In the genomic region with DNA sequence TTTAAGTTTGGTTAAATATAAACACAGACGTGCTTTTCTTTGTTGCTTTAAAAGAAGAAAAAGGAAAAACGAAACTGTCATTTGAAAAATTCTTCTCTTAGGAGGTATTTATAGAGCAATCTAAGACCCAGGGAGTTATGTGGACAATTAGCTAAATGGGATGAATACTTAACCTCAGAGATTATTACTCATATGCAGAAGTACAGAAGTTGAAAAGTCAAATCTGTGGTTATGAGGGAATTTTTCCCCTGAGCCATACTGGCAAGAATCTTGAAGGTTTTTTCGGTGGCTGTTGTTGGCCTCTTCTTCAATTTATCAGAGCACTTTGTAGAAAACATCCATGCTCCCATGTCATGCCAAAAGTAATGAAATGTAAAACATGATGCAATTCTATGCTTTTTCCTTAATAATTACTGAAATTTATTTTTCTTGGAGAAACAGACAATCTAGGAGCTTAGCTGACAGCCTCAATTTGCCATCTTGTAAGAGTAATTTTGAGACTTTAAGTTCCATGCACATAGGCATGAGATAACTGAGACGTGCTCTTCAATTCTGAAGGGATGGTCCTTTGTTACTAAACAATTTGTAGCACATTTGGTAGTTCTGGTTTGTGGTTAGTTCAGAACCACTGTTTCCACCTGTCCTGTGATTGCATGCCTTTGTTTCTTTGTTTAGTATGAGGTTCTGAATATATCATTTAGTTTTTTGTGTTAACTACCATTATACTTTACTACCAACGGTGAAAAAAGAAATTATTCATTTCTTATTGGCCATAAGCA, we compare ENCODE assay signal across 8 cellular contexts.
A peak's percentile ranks its signal among the peaks of the same experiment; 100 is the strongest.
DNase-seq lines count a peak whose midpoint lies in the region; ATAC-seq, FAIRE-seq and TF ChIP-seq lines count a peak whose summit lies in the region.

No MANE protein-coding gene starts in this region.

- in situ Hi-C loops in GM13977 (cut with MboI; ENCODE audit: low pct_unique_long_range_greater_than_20kb, low sequenced_read_pairs, unreplicated experiment): no loop called here

- peaks cover 18% of the 10 kb centered on the region for H3K36me3 Mint-ChIP-seq in glutamatergic neuron (ENCODE audit: unreplicated experiment)

- peak; percentile 50 for ATAC-seq in GM21526 (IDR thresholded peaks at IDR 0.05; ENCODE audit: low FRiP score, unreplicated experiment)
- ATAC-seq in HG03558 (IDR thresholded peaks at IDR 0.05; ENCODE audit: extremely low read depth, unreplicated experiment): peak; percentile 48

- FAIRE-seq in GM12892 (lab: Jason Lieb, UNC) (peak; percentile 88), H54 (lab: Jason Lieb, UNC) (no peak)

- no peak for TF ChIP-seq POLR2A in GM12892 (IDR thresholded peaks at IDR 0.05; ENCODE audit: low read depth, low read length)
- TF ChIP-seq POLR2A in H54 (IDR thresholded peaks at IDR 0.05; ENCODE audit: low read depth, low read length): no peak

- no peaks in the 10 kb centered on the region for H3K27me3 Mint-ChIP-seq in glutamatergic neuron (ENCODE audit: unreplicated experiment)

- TF ChIP-seq CTCF in glutamatergic neuron (IDR thresholded peaks at IDR 0.05; ENCODE audit: partially characterized antibody, unreplicated experiment): no peak
- TF ChIP-seq CTCF in GM13977 (IDR thresholded peaks at IDR 0.05; ENCODE audit: extremely low read depth, insufficient read depth, missing control alignments): no peak

- no peak for DNase-seq in GM12892 (ENCODE audit: insufficient read length)
- no peak for DNase-seq in glutamatergic neuron
- DNase-seq in SKM-1 treated with dmso at 0.1 percent for 144 hours (lab: John Stamatoyannopoulos, UW; ENCODE audit: unreplicated experiment): no peak
- no peak for DNase-seq in H54 (ENCODE audit: insufficient read length, low spot score)
- no peak for DNase-seq in GM13977 (ENCODE audit: low spot score)
- DNase-seq in effector CD4-positive, alpha-beta T cell: no peak

- peaks cover 5% of the 10 kb centered on the region for H3K4me1 Mint-ChIP-seq in glutamatergic neuron (ENCODE audit: low read depth, unreplicated experiment)

- H3K9me3 Mint-ChIP-seq in glutamatergic neuron (ENCODE audit: unreplicated experiment): peaks cover 2% of the 10 kb centered on the region

- H3K4me3 Mint-ChIP-seq in glutamatergic neuron (ENCODE audit: unreplicated experiment): no peak overlapping the region

- H3K27ac Mint-ChIP-seq in glutamatergic neuron (ENCODE audit: unreplicated experiment): peak overlapping the region; percentile 22
